In the genomic region with DNA sequence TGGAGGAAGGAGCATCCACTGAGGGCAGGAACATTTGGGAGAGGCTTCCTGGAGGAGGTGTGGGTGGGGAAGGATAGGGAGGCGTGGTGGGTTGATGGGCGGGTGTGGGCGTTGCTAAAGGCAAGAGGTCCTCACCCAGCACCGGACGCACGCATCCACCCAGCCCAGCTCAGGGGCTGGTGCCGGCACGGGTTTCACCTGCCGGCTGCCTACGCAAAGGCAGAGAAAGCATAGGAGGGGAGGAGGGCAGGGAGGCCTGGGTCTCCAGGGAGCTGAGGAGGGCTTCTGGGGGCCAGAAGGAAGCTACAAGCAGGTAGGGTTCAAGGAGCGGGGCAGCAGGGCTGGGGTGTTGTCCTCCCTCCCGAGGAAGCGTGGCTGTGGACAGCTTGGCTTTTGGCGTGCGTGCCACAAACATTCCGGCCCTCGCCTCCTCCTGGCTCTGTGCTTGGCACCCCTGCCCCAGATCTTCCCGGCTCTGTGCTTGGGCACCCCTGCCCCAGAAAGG, we compare ENCODE assay signal across 18 cellular contexts. TPM values are rescaled to one million over a fixed set of nuclear protein-coding genes. Genes with fewer than 3 reads are reported as not detected.
DNase-seq lines count a peak whose midpoint lies in the region; ATAC-seq and TF ChIP-seq lines count a peak whose summit lies in the region.
"Had no signal": no experiment of that assay in that cellular context is flagged by ENCODE, and none has a peak within 500 bp of the region (broad histone marks: within the 10 kb centered on the region; RNA-seq: fewer than 3 reads in every experiment).

No MANE protein-coding gene starts in this region.

- no peaks in the 10 kb centered on the region for H3K27me3 ChIP-seq in CD8-positive, alpha-beta memory T cell (ENCODE audit: insufficient read depth, low read length, poor library complexity, severe bottlenecking)
- H3K27me3 ChIP-seq in esophagus squamous epithelium (no peaks in the 10 kb centered on the region), spleen (replicated peaks in 1 of 7) (no peaks in the 10 kb centered on the region)
- H3K27me3 ChIP-seq: brain microvascular endothelial cell, dorsolateral prefrontal cortex had no signal

- no peak for ATAC-seq in T-cell (replicated peaks in 1 of 4)
- ATAC-seq in HG02870 (IDR thresholded peaks at IDR 0.05; ENCODE audit: unreplicated experiment): no peak

- H3K4me1 ChIP-seq in CD8-positive, alpha-beta memory T cell (ENCODE audit: insufficient read depth, low read length): peaks cover 28% of the 10 kb centered on the region
- peaks cover 41 to 83% (median 48%) of the 10 kb centered on the region in 3 donors for H3K4me1 ChIP-seq in esophagus squamous epithelium
- H3K4me1 ChIP-seq in spleen: peaks cover 0 to 38% (median 15%) of the 10 kb centered on the region in 6 donors

- H3K4me3 Mint-ChIP-seq in CD8-positive, alpha-beta memory T cell: no peak overlapping the region
- H3K4me3 Mint-ChIP-seq in T-cell: no peak overlapping the region
- H3K4me3 Mint-ChIP-seq in CD14-positive monocyte: no peak overlapping the region
- H3K4me3 Mint-ChIP-seq: T-helper 1 cell treated with Interleukin-12 subunit alpha and Interleukin-12 subunit beta and Interleukin-4 antibody, amounts not matched to agents 30 μg/mL and 1 μg/mL, for 36 hours; WTC11 had no signal

- H3K9me3 Mint-ChIP-seq in CD8-positive, alpha-beta memory T cell: no peaks in the 10 kb centered on the region
- H3K9me3 Mint-ChIP-seq in T-cell (no peaks in the 10 kb centered on the region), CD14-positive monocyte (no peaks in the 10 kb centered on the region)
- H3K9me3 Mint-ChIP-seq: activated T-helper 17 cell treated with anti-CD3 and anti-CD28 coated beads, Interleukin-2, amount 50 U/mL, for 72 hours; T-helper 1 cell treated with Interleukin-12 subunit alpha and Interleukin-12 subunit beta and Interleukin-4 antibody, amounts not matched to agents 30 μg/mL and 1 μg/mL, for 36 hours; WTC11 had no signal

- intact Hi-C loops in esophagus squamous epithelium (cut with DNase I) (loop anchor here (10.0 kb wide), 1 partner anchor 256 kb away; a partner anchor contains a TSS), spleen (cut with DNase I; ENCODE audit: low total_unique reads) (no loop called here), CD14-positive monocyte (cut with micrococcal nuclease) (no loop called here)

- peak overlapping the region; percentile 85 to 99 (median 94) for H3K27ac Mint-ChIP-seq in CD8-positive, alpha-beta memory T cell
- H3K27ac Mint-ChIP-seq in T-cell: peak overlapping the region; percentile 93 to 99
- peak overlapping the region in 2 of 7 donors; percentile 45 to 61 for H3K27ac Mint-ChIP-seq in CD14-positive monocyte
- H3K27ac Mint-ChIP-seq: T-helper 1 cell treated with Interleukin-12 subunit alpha and Interleukin-12 subunit beta and Interleukin-4 antibody, amounts not matched to agents 30 μg/mL and 1 μg/mL, for 36 hours; WTC11 had no signal

- peaks cover 0 to 2% of the 10 kb centered on the region in 2 donors for H3K27me3 Mint-ChIP-seq in CD8-positive, alpha-beta memory T cell
- H3K27me3 Mint-ChIP-seq in T-cell: no peaks in the 10 kb centered on the region
- H3K27me3 Mint-ChIP-seq in CD14-positive monocyte (ENCODE audit: low read depth in 3 of 3): no peaks in the 10 kb centered on the region
- H3K27me3 Mint-ChIP-seq: activated T-helper 17 cell treated with anti-CD3 and anti-CD28 coated beads, Interleukin-2, amount 50 U/mL, for 72 hours had no signal

- H3K36me3 Mint-ChIP-seq in CD8-positive, alpha-beta memory T cell: peaks cover 0 to 8% (median 0%) of the 10 kb centered on the region in 3 donors
- H3K36me3 Mint-ChIP-seq in T-cell (no peaks in the 10 kb centered on the region), CD14-positive monocyte (peaks cover 43 to 56% of the 10 kb centered on the region in 2 donors)

- H3K4me1 Mint-ChIP-seq in CD8-positive, alpha-beta memory T cell: peaks cover 29 to 45% (median 40%) of the 10 kb centered on the region in 3 donors
- H3K4me1 Mint-ChIP-seq in T-cell (peaks cover 23 to 46% (median 37%) of the 10 kb centered on the region in 3 donors), CD14-positive monocyte (peaks cover 29% of the 10 kb centered on the region)
- H3K4me1 Mint-ChIP-seq: WTC11 had no signal

- H3K9me3 ChIP-seq in CD8-positive, alpha-beta memory T cell (ENCODE audit: low read length): no peaks in the 10 kb centered on the region
- H3K9me3 ChIP-seq in esophagus squamous epithelium (no peaks in the 10 kb centered on the region), spleen (no peaks in the 10 kb centered on the region)
- H3K9me3 ChIP-seq: thoracic aorta had no signal

- TF ChIP-seq CTCF in esophagus squamous epithelium (IDR thresholded peaks at IDR 0.05) (no peak), spleen (IDR thresholded peaks at IDR 0.05 in 8 of 11, conservative IDR thresholded peaks at IDR 0.05 in 3 of 11) (no peak), CD14-positive monocyte (IDR thresholded peaks at IDR 0.05) (no peak)

- H3K27ac ChIP-seq in CD8-positive, alpha-beta memory T cell (ENCODE audit: low read depth, low read length): no peak overlapping the region
- H3K27ac ChIP-seq in esophagus squamous epithelium: peak overlapping the region; percentile 93 to 99 (median 96)
- peak overlapping the region in 4 of 8 donors; percentile 32 to 81 (median 74) for H3K27ac ChIP-seq in spleen
- H3K27ac ChIP-seq: brain microvascular endothelial cell, dorsolateral prefrontal cortex, thoracic aorta had no signal

- CTCF ChIA-PET in CD8-positive, alpha-beta memory T cell (lab: Charles Lee): interaction anchor here (0.8 to 1.7 kb wide), 3 partner anchors 40 to 71 kb away, joined by 3 to 6 read pairs (median 4); no protein-coding TSS in a partner anchor
- CTCF ChIA-PET in T-cell (lab: Charles Lee): no interaction called here

- TF ChIP-seq POLR2A in esophagus squamous epithelium (IDR thresholded peaks at IDR 0.05) (no peak), spleen (IDR thresholded peaks at IDR 0.05) (no peak)

- H3K4me3 ChIP-seq in CD8-positive, alpha-beta memory T cell (ENCODE audit: low read length): no peak overlapping the region
- peak overlapping the region in 3 of 4 donors; percentile 23 to 48 (median 36) for H3K4me3 ChIP-seq in esophagus squamous epithelium
- no peak overlapping the region for H3K4me3 ChIP-seq in spleen
- H3K4me3 ChIP-seq: dorsolateral prefrontal cortex, thoracic aorta had no signal

- H3K36me3 ChIP-seq in CD8-positive, alpha-beta memory T cell (ENCODE audit: insufficient read depth, low read length): no peaks in the 10 kb centered on the region
- H3K36me3 ChIP-seq in esophagus squamous epithelium (peaks cover 0 to 52% (median 27%) of the 10 kb centered on the region in 3 donors), spleen (peaks cover 0 to 54% (median 18%) of the 10 kb centered on the region in 6 donors)

- DNase-seq in CD8-positive, alpha-beta memory T cell: no peak
- DNase-seq in T-cell: no peak
- no peak for DNase-seq in esophagus squamous epithelium (lab: John Stamatoyannopoulos, UW)
- peak; percentile 72 for DNase-seq in spleen
- no peak for DNase-seq in NCI-H345 treated with DMSO at 0.1 percent for 48 hours (lab: John Stamatoyannopoulos, UW; ENCODE audit: unreplicated experiment)
- DNase-seq in CD14-positive monocyte (ENCODE audit: low spot score): no peak
- DNase-seq: brain microvascular endothelial cell, Calu3, erythroblast, NCI-H526, retina, SIG-M5 had no signal

- POLR2A ChIA-PET in CD8-positive, alpha-beta memory T cell (lab: Charles Lee): no interaction called here
- POLR2A ChIA-PET in T-cell (lab: Charles Lee): no interaction called here

- WGBS in esophagus squamous epithelium, 2 donors: 54 to 60% methylated on average over 2 to 13 of the region's 18 CpGs
- 82 to 87% (median 87%) methylated on average over 18 of the region's 18 CpGs for WGBS in spleen, 5 donors

RNA-seq across cellular contexts. Expression of a gene that starts 7.8 kb away (rescaled TPM):
- 10 to 100 TPM in 1 of 2 experiments, 1 to 10 TPM in 1; 8.4 to 10.6 TPM for total RNA-seq in CD8-positive, alpha-beta memory T cell
- 3.5 TPM for polyA plus RNA-seq in CD8-positive, alpha-beta memory T cell
- 10 to 100 TPM; 11.5 to 30.9 (median 26.7) TPM for total RNA-seq in T-cell
- 10 to 100 TPM; 51.4 to 78.4 (median 64.8) TPM for total RNA-seq in esophagus squamous epithelium
- 10 to 100 TPM; 14.6 to 31.8 (median 22.9) TPM for total RNA-seq in spleen
- polyA plus RNA-seq in spleen: 10 to 100 TPM in 1 of 3 donors, 1 to 10 TPM in 2; 4.3 to 11.1 (median 5.9) TPM
- 1 to 10 TPM; 3.6 to 5.8 TPM for polyA plus RNA-seq in CD14-positive monocyte

RNA-seq across cellular contexts. Expression of a gene that starts 22.0 kb away (rescaled TPM):
- total RNA-seq in CD8-positive, alpha-beta memory T cell: 10 to 100 TPM; 84.9 to 90.1 TPM
- 23.9 TPM for polyA plus RNA-seq in CD8-positive, alpha-beta memory T cell
- total RNA-seq in T-cell: 100 to 1,000 TPM; 150 to 249 (median 237) TPM
- 10 to 100 TPM; 27.4 to 50.6 (median 41.6) TPM for total RNA-seq in esophagus squamous epithelium
- 100 to 1,000 TPM in 5 of 7 donors, 10 to 100 TPM in 2; 67.3 to 151 (median 124) TPM for total RNA-seq in spleen
- polyA plus RNA-seq in spleen: 100 to 1,000 TPM in 2 of 3 donors, 10 to 100 TPM in 1; 65.2 to 138 (median 129) TPM
- 10 to 100 TPM in 1 of 2 donors, 1 to 10 TPM in 1; 9.1 to 10.3 TPM for polyA plus RNA-seq in CD14-positive monocyte

RNA-seq across cellular contexts. Expression of a gene that starts 42.2 kb away (rescaled TPM):
- 10 to 100 TPM; 32.3 to 37.8 TPM for total RNA-seq in CD8-positive, alpha-beta memory T cell
- 91.2 TPM for polyA plus RNA-seq in CD8-positive, alpha-beta memory T cell
- total RNA-seq in T-cell (100 to 1,000 TPM in 2 of 5 donors, 10 to 100 TPM in 3; 55.1 to 107 (median 98.0) TPM), esophagus squamous epithelium (100 to 1,000 TPM in 1 of 4 donors, 10 to 100 TPM in 3; 62.6 to 113 (median 74.7) TPM), spleen (100 to 1,000 TPM in 4 of 7 donors, 10 to 100 TPM in 3; 81.4 to 159 (median 103) TPM)
- polyA plus RNA-seq in spleen (100 to 1,000 TPM; 267 to 290 (median 279) TPM), CD14-positive monocyte (100 to 1,000 TPM; 157 to 176 TPM)

RNA-seq across cellular contexts. Expression of a gene that starts 44.8 kb away (rescaled TPM):
- total RNA-seq in CD8-positive, alpha-beta memory T cell: 100 to 1,000 TPM; 237 to 246 TPM
- 69.9 TPM for polyA plus RNA-seq in CD8-positive, alpha-beta memory T cell
- total RNA-seq in T-cell (100 to 1,000 TPM; 267 to 394 (median 382) TPM), esophagus squamous epithelium (10 to 100 TPM; 54.1 to 93.2 (median 68.5) TPM), spleen (100 to 1,000 TPM; 168 to 301 (median 263) TPM)
- polyA plus RNA-seq in spleen (100 to 1,000 TPM; 119 to 270 (median 192) TPM), CD14-positive monocyte (10 to 100 TPM; 34.9 to 43.0 TPM)

Comparison
In these comparisons a context has a peak if more than half of its experiments do, and no peak if none do; other contexts are left out.
1. H3K4me3 ChIP-seq: peak in esophagus squamous epithelium (3 of 4); none in CD8-positive, alpha-beta memory T cell (single experiment) and spleen (0 of 8).